In the genomic region with DNA sequence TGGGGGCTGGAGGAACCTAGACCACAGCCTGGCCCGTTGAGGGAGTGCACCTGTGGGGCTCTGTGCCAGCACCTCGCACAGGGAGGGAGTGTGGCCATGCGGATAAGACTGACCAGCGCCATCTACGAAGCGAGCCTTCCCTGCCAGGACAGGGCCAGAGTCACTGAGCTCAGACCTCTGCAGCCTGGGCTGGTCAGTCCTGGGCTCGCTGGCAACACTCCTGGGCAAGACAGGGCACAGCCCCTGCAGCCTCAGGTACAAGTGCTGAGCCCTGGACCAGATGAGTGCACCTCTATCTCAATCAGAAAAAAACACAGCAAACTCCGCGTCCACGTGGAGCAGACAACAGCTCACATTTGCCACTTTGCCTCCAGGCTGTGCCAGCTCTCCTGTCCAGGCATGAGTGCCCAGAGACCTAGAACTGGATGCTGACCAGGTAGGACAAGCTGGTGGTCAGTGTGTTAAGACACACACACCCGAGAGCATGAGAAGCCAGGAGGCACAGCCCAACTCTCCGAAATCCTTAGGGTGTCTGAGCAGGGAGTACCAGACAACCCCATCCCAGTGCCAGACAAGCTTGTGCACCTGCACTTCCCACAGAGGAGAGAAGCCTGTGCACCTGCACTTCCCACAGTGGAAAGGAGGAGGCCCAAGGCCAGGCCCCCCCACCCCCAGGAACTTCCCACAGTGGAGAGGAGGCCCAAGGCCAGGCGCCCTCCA, we compare ENCODE assay signal across 18 cellular contexts. TPM values are rescaled to one million over a fixed set of nuclear protein-coding genes. Genes with fewer than 3 reads are reported as not detected.
DNase-seq lines count a peak whose midpoint lies in the region; ATAC-seq and TF ChIP-seq lines count a peak whose summit lies in the region.
"Had no signal": no experiment of that assay in that cellular context is flagged by ENCODE, and none has a peak within 500 bp of the region (broad histone marks: within the 10 kb centered on the region; RNA-seq: fewer than 3 reads in every experiment).

No MANE protein-coding gene starts in this region.

- H3K27ac ChIP-seq in RWPE2 (ENCODE audit: poor library complexity, severe bottlenecking) (peak overlapping the region; percentile 96), right lobe of liver (no peak overlapping the region)
- H3K27ac ChIP-seq: body of pancreas, tibial nerve had no signal

- no peak for DNase-seq in activated CD4-positive, alpha-beta memory T cell treated with anti-CD3 and anti-CD28 coated beads for 36 hours
- no peak for DNase-seq in activated CD4-positive, alpha-beta memory T cell treated with anti-CD3 and anti-CD28 coated beads, Interleukin-2, amount 10 ng/mL, durations not matched to agents 7 days and 5 days
- DNase-seq in ELF-1 (ENCODE audit: low read depth, low spot score) (peak; percentile 1), RWPE2 (ENCODE audit: low spot score) (peak; percentile 89), right lobe of liver (peak in 2 of 3 donors; percentile 26 to 48), germinal center (ENCODE audit: low spot score) (no peak), NOMO-1 treated with DMSO at 0.1 percent for 48 hours (lab: John Stamatoyannopoulos, UW; ENCODE audit: unreplicated experiment) (no peak)
- DNase-seq: activated CD4-positive, alpha-beta T cell treated with anti-CD3 and anti-CD28 coated beads for 1 hour; CD4-positive, alpha-beta T cell; NCI-H1048; NCI-H2107; NCI-H748 treated with DMSO at 0.1 percent for 48 hours; stimulated activated CD4-positive, alpha-beta T cell treated with anti-CD3 and anti-CD28 coated beads, Interleukin-4, amount 100 ng/mL, for 24 hours had no signal

- no peak overlapping the region for H3K4me3 Mint-ChIP-seq in activated CD4-positive, alpha-beta memory T cell treated with anti-CD3 and anti-CD28 coated beads for 36 hours
- H3K4me3 Mint-ChIP-seq in activated CD4-positive, alpha-beta memory T cell treated with anti-CD3 and anti-CD28 coated beads, Interleukin-2, amount 10 ng/mL, durations not matched to agents 7 days and 5 days: no peak overlapping the region
- no peak overlapping the region for H3K4me3 Mint-ChIP-seq in stimulated activated memory B cell treated with anti-CD40 and anti-IgM and Interleukin-4, amounts not matched to agents 10 μg/mL and 1 μg/mL and 100 μg/mL, for 72 hours
- H3K4me3 Mint-ChIP-seq: CD4-positive, alpha-beta T cell had no signal

- no peak for TF ChIP-seq POLR2A in right lobe of liver (IDR thresholded peaks at IDR 0.05)

- H3K36me3 ChIP-seq in RWPE2 (ENCODE audit: low read depth) (peaks cover 49% of the 10 kb centered on the region), right lobe of liver (peaks cover 0 to 24% (median 8%) of the 10 kb centered on the region in 4 donors)

- peaks cover 39% of the 10 kb centered on the region for H3K4me1 Mint-ChIP-seq in activated CD4-positive, alpha-beta memory T cell treated with anti-CD3 and anti-CD28 coated beads for 36 hours (ENCODE audit: low read depth)
- peaks cover 49% of the 10 kb centered on the region for H3K4me1 Mint-ChIP-seq in activated CD4-positive, alpha-beta memory T cell treated with anti-CD3 and anti-CD28 coated beads, Interleukin-2, amount 10 ng/mL, durations not matched to agents 7 days and 5 days
- H3K4me1 Mint-ChIP-seq in stimulated activated memory B cell treated with anti-CD40 and anti-IgM and Interleukin-4, amounts not matched to agents 10 μg/mL and 1 μg/mL and 100 μg/mL, for 72 hours: peaks cover 51% of the 10 kb centered on the region

- no peaks in the 10 kb centered on the region for H3K27me3 Mint-ChIP-seq in activated CD4-positive, alpha-beta memory T cell treated with anti-CD3 and anti-CD28 coated beads for 36 hours
- H3K27me3 Mint-ChIP-seq in activated CD4-positive, alpha-beta memory T cell treated with anti-CD3 and anti-CD28 coated beads, Interleukin-2, amount 10 ng/mL, durations not matched to agents 7 days and 5 days: no peaks in the 10 kb centered on the region
- H3K27me3 Mint-ChIP-seq in stimulated activated memory B cell treated with anti-CD40 and anti-IgM and Interleukin-4, amounts not matched to agents 10 μg/mL and 1 μg/mL and 100 μg/mL, for 72 hours: no peaks in the 10 kb centered on the region
- H3K27me3 Mint-ChIP-seq: CD4-positive, alpha-beta T cell had no signal

- peak overlapping the region; percentile 50 for H3K27ac Mint-ChIP-seq in activated CD4-positive, alpha-beta memory T cell treated with anti-CD3 and anti-CD28 coated beads for 36 hours
- H3K27ac Mint-ChIP-seq in activated CD4-positive, alpha-beta memory T cell treated with anti-CD3 and anti-CD28 coated beads, Interleukin-2, amount 10 ng/mL, durations not matched to agents 7 days and 5 days: no peak overlapping the region
- H3K27ac Mint-ChIP-seq in stimulated activated memory B cell treated with anti-CD40 and anti-IgM and Interleukin-4, amounts not matched to agents 10 μg/mL and 1 μg/mL and 100 μg/mL, for 72 hours: no peak overlapping the region

- H3K36me3 Mint-ChIP-seq in activated CD4-positive, alpha-beta memory T cell treated with anti-CD3 and anti-CD28 coated beads for 36 hours: peaks cover 20% of the 10 kb centered on the region
- peaks cover 22% of the 10 kb centered on the region for H3K36me3 Mint-ChIP-seq in activated CD4-positive, alpha-beta memory T cell treated with anti-CD3 and anti-CD28 coated beads, Interleukin-2, amount 10 ng/mL, durations not matched to agents 7 days and 5 days (ENCODE audit: low read depth)
- peaks cover 8% of the 10 kb centered on the region for H3K36me3 Mint-ChIP-seq in stimulated activated memory B cell treated with anti-CD40 and anti-IgM and Interleukin-4, amounts not matched to agents 10 μg/mL and 1 μg/mL and 100 μg/mL, for 72 hours

- intact Hi-C loops in activated CD4-positive, alpha-beta memory T cell treated with anti-CD3 and anti-CD28 coated beads for 36 hours (cut with micrococcal nuclease): no loop called here
- intact Hi-C loops in right lobe of liver (cut with DNase I): no loop called here

- H3K27me3 ChIP-seq in RWPE2 (ENCODE audit: insufficient read depth, poor library complexity, severe bottlenecking) (no peaks in the 10 kb centered on the region), right lobe of liver (no peaks in the 10 kb centered on the region)
- H3K27me3 ChIP-seq: body of pancreas, tibial nerve had no signal

- no peak overlapping the region for H3K4me3 ChIP-seq in RWPE2 (ENCODE audit: severe bottlenecking)
- H3K4me3 ChIP-seq in right lobe of liver: no peak overlapping the region
- H3K4me3 ChIP-seq: body of pancreas, tibial nerve had no signal

- H3K4me1 ChIP-seq in RWPE2 (ENCODE audit: insufficient read depth, poor library complexity, severe bottlenecking) (peaks cover 28% of the 10 kb centered on the region), right lobe of liver (peaks cover 0 to 8% (median 0%) of the 10 kb centered on the region in 4 donors)

- POLR2A ChIA-PET in activated CD4-positive, alpha-beta memory T cell treated with anti-CD3 and anti-CD28 coated beads for 36 hours (lab: Charles Lee): no interaction called here
- POLR2A ChIA-PET in activated CD4-positive, alpha-beta memory T cell treated with anti-CD3 and anti-CD28 coated beads, Interleukin-2, amount 10 ng/mL, durations not matched to agents 7 days and 5 days (lab: Charles Lee): interaction anchor here (9.3 kb wide), 1 partner anchor 33 kb away, joined by 120 read pairs; a partner anchor contains a TSS

- TF ChIP-seq CTCF in RWPE2 (IDR thresholded peaks at IDR 0.05; ENCODE audit: poor library complexity, severe bottlenecking) (no peak), right lobe of liver (IDR thresholded peaks at IDR 0.05) (no peak)

- no peaks in the 10 kb centered on the region for H3K9me3 ChIP-seq in RWPE2 (ENCODE audit: severe bottlenecking)
- no peaks in the 10 kb centered on the region for H3K9me3 ChIP-seq in right lobe of liver
- H3K9me3 ChIP-seq: body of pancreas, tibial nerve had no signal

- WGBS in right lobe of liver (ENCODE audit: insufficient coverage, low coverage, low lambda C conversion rate, missing lambda C conversion rate): no CpG with 5 or more reads among the region's 13 CpGs

- CTCF ChIA-PET in activated CD4-positive, alpha-beta memory T cell treated with anti-CD3 and anti-CD28 coated beads for 36 hours (lab: Charles Lee): interaction anchor here (0.6 kb wide), 2 partner anchors 19 to 28 kb away, joined by 3 read pairs; no protein-coding TSS in a partner anchor
- CTCF ChIA-PET in activated CD4-positive, alpha-beta memory T cell treated with anti-CD3 and anti-CD28 coated beads, Interleukin-2, amount 10 ng/mL, durations not matched to agents 7 days and 5 days (lab: Charles Lee): no interaction called here

- no peaks in the 10 kb centered on the region for H3K9me3 Mint-ChIP-seq in activated CD4-positive, alpha-beta memory T cell treated with anti-CD3 and anti-CD28 coated beads for 36 hours
- H3K9me3 Mint-ChIP-seq in activated CD4-positive, alpha-beta memory T cell treated with anti-CD3 and anti-CD28 coated beads, Interleukin-2, amount 10 ng/mL, durations not matched to agents 7 days and 5 days: no peaks in the 10 kb centered on the region
- no peaks in the 10 kb centered on the region for H3K9me3 Mint-ChIP-seq in stimulated activated memory B cell treated with anti-CD40 and anti-IgM and Interleukin-4, amounts not matched to agents 10 μg/mL and 1 μg/mL and 100 μg/mL, for 72 hours
- H3K9me3 Mint-ChIP-seq: CD4-positive, alpha-beta T cell had no signal

- ATAC-seq in RWPE2 (ENCODE audit: low read depth): no peak
- no peak for ATAC-seq in right lobe of liver
- no peak for ATAC-seq in stimulated activated memory B cell treated with anti-CD40 and anti-IgM and Interleukin-4, amounts not matched to agents 10 μg/mL and 1 μg/mL and 100 μg/mL, for 72 hours
- ATAC-seq: body of pancreas had no signal

RNA-seq across cellular contexts. Expression of a gene that starts 4.9 kb away (rescaled TPM):
- total RNA-seq in activated CD4-positive, alpha-beta memory T cell treated with anti-CD3 and anti-CD28 coated beads for 36 hours: 10 to 100 TPM; 54.6 to 58.4 TPM
- total RNA-seq in activated CD4-positive, alpha-beta memory T cell treated with anti-CD3 and anti-CD28 coated beads, Interleukin-2, amount 10 ng/mL, durations not matched to agents 7 days and 5 days: 10 to 100 TPM; 52.9 to 53.4 TPM
- 10 to 100 TPM; 16.0 to 22.2 (median 20.2) TPM for total RNA-seq in right lobe of liver

RNA-seq across cellular contexts. Expression of a gene that starts 4.9 kb away (rescaled TPM):
- 10 to 100 TPM; 28.7 to 29.9 TPM for total RNA-seq in activated CD4-positive, alpha-beta memory T cell treated with anti-CD3 and anti-CD28 coated beads for 36 hours
- 10 to 100 TPM; 41.6 to 42.8 TPM for total RNA-seq in activated CD4-positive, alpha-beta memory T cell treated with anti-CD3 and anti-CD28 coated beads, Interleukin-2, amount 10 ng/mL, durations not matched to agents 7 days and 5 days
- 10 to 100 TPM; 18.7 to 68.9 (median 31.9) TPM for total RNA-seq in right lobe of liver

RNA-seq across cellular contexts. Expression of a gene that starts 6.5 kb away (rescaled TPM):
- total RNA-seq in activated CD4-positive, alpha-beta memory T cell treated with anti-CD3 and anti-CD28 coated beads for 36 hours: not detected
- total RNA-seq in activated CD4-positive, alpha-beta memory T cell treated with anti-CD3 and anti-CD28 coated beads, Interleukin-2, amount 10 ng/mL, durations not matched to agents 7 days and 5 days: not detected
- total RNA-seq in right lobe of liver: 1 to 10 TPM in 1 of 6 experiments, under 1 TPM in 2, not detected in 3; 0.56 to 1.0 (median 0.62) TPM
- total RNA-seq: skeletal muscle tissue; T-helper 2 cell treated with Interferon-gamma antibody and Interleukin-4, amounts not matched to agents 100 ng/mL and 5 ng/mL, for 36 hours had no signal

RNA-seq across cellular contexts. Expression of a gene that starts 33.6 kb away (rescaled TPM):
- 10 to 100 TPM; 14.7 to 17.6 TPM for total RNA-seq in activated CD4-positive, alpha-beta memory T cell treated with anti-CD3 and anti-CD28 coated beads for 36 hours
- 100 to 1,000 TPM; 181 to 186 TPM for total RNA-seq in activated CD4-positive, alpha-beta memory T cell treated with anti-CD3 and anti-CD28 coated beads, Interleukin-2, amount 10 ng/mL, durations not matched to agents 7 days and 5 days
- 100 to 1,000 TPM in 2 of 6 experiments, 10 to 100 TPM in 4; 37.0 to 118 (median 65.5) TPM for total RNA-seq in right lobe of liver

RNA-seq across cellular contexts. Expression of a gene that starts 36.7 kb away (rescaled TPM):
- total RNA-seq in activated CD4-positive, alpha-beta memory T cell treated with anti-CD3 and anti-CD28 coated beads for 36 hours: 10 to 100 TPM; 58.9 to 59.0 TPM
- total RNA-seq in activated CD4-positive, alpha-beta memory T cell treated with anti-CD3 and anti-CD28 coated beads, Interleukin-2, amount 10 ng/mL, durations not matched to agents 7 days and 5 days: 10 to 100 TPM; 88.3 to 90.4 TPM
- 100 to 1,000 TPM in 2 of 6 experiments, 10 to 100 TPM in 4; 36.0 to 180 (median 73.8) TPM for total RNA-seq in right lobe of liver

Comparison
In these comparisons a context has a peak if more than half of its experiments do, and no peak if none do; other contexts are left out.
1. DNase-seq: peak in ELF-1 (single experiment), RWPE2 (single experiment) and right lobe of liver (2 of 3); none in activated CD4-positive, alpha-beta memory T cell treated with anti-CD3 and anti-CD28 coated beads for 36 hours (single experiment), activated CD4-positive, alpha-beta memory T cell treated with anti-CD3 and anti-CD28 coated beads, Interleukin-2, amount 10 ng/mL, durations not matched to agents 7 days and 5 days (single experiment), germinal center (single experiment) and NOMO-1 treated with DMSO at 0.1 percent for 48 hours (single experiment).